1 cellular context compared by ENCODE assay signal in the genomic region with DNA sequence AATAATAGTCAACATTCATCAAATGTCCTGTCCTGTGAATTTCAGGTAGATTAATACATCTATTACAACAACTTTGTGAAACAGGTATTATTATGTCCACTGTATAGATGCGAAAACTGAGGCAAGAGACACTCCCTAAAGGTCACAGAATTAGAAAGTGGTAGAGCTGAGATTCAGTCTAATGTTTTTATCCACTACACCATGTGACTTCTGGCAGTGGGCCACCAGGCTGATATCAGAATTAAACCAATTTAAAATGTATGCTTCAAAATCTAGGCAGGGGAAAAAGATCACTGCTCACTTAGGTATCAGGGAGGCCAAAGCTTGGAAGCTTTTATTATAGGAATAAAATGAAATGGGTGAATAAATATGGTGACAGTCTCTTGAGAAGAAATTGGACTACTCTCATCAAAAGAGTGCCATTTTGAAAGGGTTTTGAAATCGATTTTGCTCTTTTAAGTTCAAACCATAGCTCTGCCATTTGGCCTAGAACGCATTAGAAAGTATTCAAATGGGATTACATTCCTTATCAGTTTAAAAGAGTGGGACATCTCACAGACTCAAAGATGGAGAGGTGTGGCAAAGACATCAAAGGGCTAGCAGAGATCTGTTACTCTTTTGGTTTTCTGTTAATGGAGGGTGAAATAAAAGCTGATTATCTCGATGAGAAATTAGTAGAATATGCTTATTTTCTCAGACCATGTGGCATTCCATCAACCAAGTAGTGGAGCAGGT.
TF ChIP-seq lines count a peak whose summit lies in the region.

No MANE protein-coding gene starts in this region.

TF ChIP-seq in endothelial cell of umbilical vein, 7 proteins besides CTCF, POLR2A, EP300 and RAD21 (continued from another document):
- TF ChIP-seq EZH2 (IDR thresholded peaks at IDR 0.05; ENCODE audit: borderline replicate concordance, low read depth, low read length, severe bottlenecking) = no peak
- TF ChIP-seq, protein P1, sequence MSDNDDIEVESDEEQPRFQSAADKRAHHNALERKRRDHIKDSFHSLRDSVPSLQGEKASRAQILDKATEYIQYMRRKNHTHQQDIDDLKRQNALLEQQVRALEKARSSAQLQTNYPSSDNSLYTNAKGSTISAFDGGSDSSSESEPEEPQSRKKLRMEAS (IDR thresholded peaks at IDR 0.05; ENCODE audit: insufficient read depth, insufficient read length) = no peak
- no peak for TF ChIP-seq FOS (IDR thresholded peaks at IDR 0.05; ENCODE audit: borderline replicate concordance, insufficient read depth, low read length)
- TF ChIP-seq MYC (IDR thresholded peaks at IDR 0.05; ENCODE audit: low read depth, low read length) = no peak
- TF ChIP-seq JUN (IDR thresholded peaks at IDR 0.05; ENCODE audit: borderline replicate concordance, insufficient read depth, insufficient read length, low read depth) = no peak
